ENCODE assay signal across 28 cellular contexts in the genomic region with DNA sequence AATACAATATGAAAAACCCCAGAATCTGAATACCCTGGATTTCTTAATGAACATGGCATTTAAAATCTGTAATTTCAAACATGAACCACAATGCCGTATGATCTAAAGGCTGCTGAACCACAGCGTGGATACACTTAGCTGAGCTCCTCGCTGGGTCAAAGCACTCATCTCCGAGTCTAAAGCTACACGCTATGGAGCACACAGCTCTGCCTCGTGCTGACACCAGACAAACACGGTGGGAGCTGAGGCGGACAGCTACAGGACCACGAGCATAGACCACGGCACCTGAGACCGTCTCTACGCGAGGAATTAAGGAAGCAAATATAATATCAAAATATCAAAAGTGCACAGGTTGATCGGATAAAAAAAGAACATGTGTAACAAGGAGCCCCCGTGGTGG. TPM values are rescaled to one million over a fixed set of nuclear protein-coding genes. Genes with fewer than 3 reads are reported as not detected.
DNase-seq lines count a peak whose midpoint lies in the region; ATAC-seq and TF ChIP-seq lines count a peak whose summit lies in the region.
"Had no signal": no experiment of that assay in that cellular context is flagged by ENCODE, and none has a peak within 500 bp of the region (broad histone marks: within the 10 kb centered on the region; RNA-seq: fewer than 3 reads in every experiment).

No MANE protein-coding gene starts in this region.

- no peak for ATAC-seq in activated T-cell treated with anti-CD3 and anti-CD28 coated beads, Interleukin-2, amount 50 U/mL, for 72 hours (replicated peaks in 1 of 2)
- ATAC-seq in activated T-cell treated with anti-CD3 and anti-CD28 coated beads, Interleukin-2, amount 50 U/mL, for 4 hours = no peak
- ATAC-seq in effector memory CD8-positive, alpha-beta T cell (replicated peaks) = no peak
- ATAC-seq: gastroesophageal sphincter had no signal

- H3K9me3 Mint-ChIP-seq in activated T-cell treated with anti-CD3 and anti-CD28 coated beads, Interleukin-2, amount 50 U/mL, for 72 hours = no peaks in the 10 kb centered on the region
- no peaks in the 10 kb centered on the region for H3K9me3 Mint-ChIP-seq in activated T-cell treated with anti-CD3 and anti-CD28 coated beads, Interleukin-2, amount 50 U/mL, for 4 hours
- H3K9me3 Mint-ChIP-seq in effector memory CD8-positive, alpha-beta T cell = no peaks in the 10 kb centered on the region

- TF ChIP-seq CTCF in RWPE1 (conservative IDR thresholded peaks at IDR 0.05; ENCODE audit: low read depth) (no peak), spleen (IDR thresholded peaks at IDR 0.05 in 8 of 11, conservative IDR thresholded peaks at IDR 0.05 in 3 of 11) (no peak)

- H3K4me3 Mint-ChIP-seq in activated T-cell treated with anti-CD3 and anti-CD28 coated beads, Interleukin-2, amount 50 U/mL, for 72 hours = no peak overlapping the region
- H3K4me3 Mint-ChIP-seq in activated T-cell treated with anti-CD3 and anti-CD28 coated beads, Interleukin-2, amount 50 U/mL, for 4 hours = no peak overlapping the region
- peak overlapping the region; percentile 68 to 70 for H3K4me3 Mint-ChIP-seq in effector memory CD8-positive, alpha-beta T cell

- WGBS in spleen, 5 donors = 82 to 96% (median 93%) methylated on average over 15 of the region's 15 CpGs

- intact Hi-C loops in spleen (cut with DNase I; ENCODE audit: low total_unique reads) = no loop called here

- no peaks in the 10 kb centered on the region for H3K27me3 ChIP-seq in spleen (replicated peaks in 1 of 7)
- H3K27me3 ChIP-seq: gastroesophageal sphincter, Peyer's patch had no signal

- H3K27ac Mint-ChIP-seq in activated T-cell treated with anti-CD3 and anti-CD28 coated beads, Interleukin-2, amount 50 U/mL, for 72 hours = peak overlapping the region; percentile 88
- peak overlapping the region; percentile 82 to 91 for H3K27ac Mint-ChIP-seq in effector memory CD8-positive, alpha-beta T cell

- H3K9me3 ChIP-seq in spleen = no peaks in the 10 kb centered on the region
- H3K9me3 ChIP-seq: Caco-2, gastroesophageal sphincter, Peyer's patch had no signal

- peaks cover 12 to 49% (median 30%) of the 10 kb centered on the region in 6 donors for H3K4me1 ChIP-seq in spleen
- H3K4me1 ChIP-seq: Caco-2 had no signal

- peaks cover 24% of the 10 kb centered on the region for H3K4me1 Mint-ChIP-seq in activated T-cell treated with anti-CD3 and anti-CD28 coated beads, Interleukin-2, amount 50 U/mL, for 72 hours (ENCODE audit: low read depth)
- H3K4me1 Mint-ChIP-seq in activated T-cell treated with anti-CD3 and anti-CD28 coated beads, Interleukin-2, amount 50 U/mL, for 4 hours (ENCODE audit: low read depth) = peaks cover 28% of the 10 kb centered on the region
- H3K4me1 Mint-ChIP-seq in effector memory CD8-positive, alpha-beta T cell (ENCODE audit: low read depth in 2 of 2) = peaks cover 24 to 26% of the 10 kb centered on the region in 2 donors

- H3K36me3 Mint-ChIP-seq in activated T-cell treated with anti-CD3 and anti-CD28 coated beads, Interleukin-2, amount 50 U/mL, for 72 hours (ENCODE audit: insufficient read depth in 2 of 2) = peaks cover 2 to 10% of the 10 kb centered on the region in 2 donors
- H3K36me3 Mint-ChIP-seq in activated T-cell treated with anti-CD3 and anti-CD28 coated beads, Interleukin-2, amount 50 U/mL, for 4 hours (ENCODE audit: insufficient read depth) = peaks cover 37% of the 10 kb centered on the region
- H3K36me3 Mint-ChIP-seq in effector memory CD8-positive, alpha-beta T cell (ENCODE audit: insufficient read depth) = peaks cover 24% of the 10 kb centered on the region

- H3K27me3 Mint-ChIP-seq in activated T-cell treated with anti-CD3 and anti-CD28 coated beads, Interleukin-2, amount 50 U/mL, for 72 hours (ENCODE audit: low read depth) = no peaks in the 10 kb centered on the region
- H3K27me3 Mint-ChIP-seq in activated T-cell treated with anti-CD3 and anti-CD28 coated beads, Interleukin-2, amount 50 U/mL, for 4 hours (ENCODE audit: low read depth) = no peaks in the 10 kb centered on the region
- H3K27me3 Mint-ChIP-seq in effector memory CD8-positive, alpha-beta T cell = no peaks in the 10 kb centered on the region
- H3K27me3 Mint-ChIP-seq: activated naive CD8-positive, alpha-beta T cell had no signal

- CTCF ChIA-PET in RWPE1 (lab: Yijun Ruan, JAX) = interaction anchor here (1.4 kb wide), 1 partner anchor 52 kb away, joined by 5 read pairs; no protein-coding TSS in a partner anchor

- POLR2A ChIA-PET in RWPE1 (lab: Yijun Ruan, JAX; ENCODE audit: low non-redundant PET) = no interaction called here

- peaks cover 0 to 93% (median 57%) of the 10 kb centered on the region in 6 donors for H3K36me3 ChIP-seq in spleen

- peak overlapping the region; percentile 99 for H3K27ac ChIP-seq in RWPE1
- H3K27ac ChIP-seq in spleen = peak overlapping the region in 5 of 8 donors; percentile 66 to 84 (median 74)
- H3K27ac ChIP-seq: gastroesophageal sphincter had no signal

- no peak for TF ChIP-seq POLR2A in spleen (IDR thresholded peaks at IDR 0.05)

- H3K4me3 ChIP-seq in spleen = no peak overlapping the region
- H3K4me3 ChIP-seq: gastroesophageal sphincter, Peyer's patch, skin epidermis had no signal

- no peak for DNase-seq in activated T-cell treated with anti-CD3 and anti-CD28 coated beads, Interleukin-2, amount 50 U/mL, for 72 hours
- DNase-seq in activated T-cell treated with anti-CD3 and anti-CD28 coated beads, Interleukin-2, amount 50 U/mL, for 4 hours = no peak
- DNase-seq in RWPE1 (ENCODE audit: low spot score) (no peak), spleen (no peak), HK-2 (ENCODE audit: unreplicated experiment) (no peak), putamen (ENCODE audit: low spot score) (no peak)
- no peak for DNase-seq in effector memory CD8-positive, alpha-beta T cell
- DNase-seq in NK-92 treated with Interleukin-12 subunit alpha and Interleukin-12 subunit beta, amount 100 ng/mL, for 24 hours (lab: John Stamatoyannopoulos, UW) = no peak
- DNase-seq: activated CD4-positive, CD25-positive, alpha-beta regulatory T cell treated with anti-CD3 and anti-CD28 coated beads, Interleukin-2, amount 50 U/mL, for 72 hours; Caco-2; caudate nucleus; dermis blood vessel endothelial cell; DMS79; GF-D8; HCEC 1CT; hippocampal formation; mesenchymal stem cell; NCI-H1105 treated with DMSO at 0.1 percent for 48 hours; NCI-H2029 treated with DMSO at 0.1 percent for 48 hours; NCI-H526 treated with DMSO at 0.1 percent for 48 hours; nucleus accumbens; Peyer's patch; stimulated activated CD4-positive, alpha-beta T cell treated with anti-CD3 and anti-CD28 coated beads, Interleukin-1b, Interleukin-23, amount 100 ng/mL, for 48 hours; stimulated activated CD8-positive, alpha-beta memory T cell treated with anti-CD3 and anti-CD28 coated beads, Interleukin-4, amount 100 ng/mL, for 48 hours; trophoblast cell had no signal

RNA-seq across cellular contexts. Expression of a gene that starts 42.8 kb away (rescaled TPM):
- total RNA-seq in activated T-cell treated with anti-CD3 and anti-CD28 coated beads, Interleukin-2, amount 50 U/mL, for 72 hours = 10 to 100 TPM; 12.2 to 14.9 TPM
- total RNA-seq in activated T-cell treated with anti-CD3 and anti-CD28 coated beads, Interleukin-2, amount 50 U/mL, for 4 hours = 10 to 100 TPM; 12.8 to 14.6 (median 14.5) TPM
- 10 to 100 TPM in 6 of 7 donors, 1 to 10 TPM in 1; 10.0 to 14.6 (median 12.1) TPM for total RNA-seq in spleen
- 1 to 10 TPM; 6.1 to 7.9 (median 6.4) TPM for polyA plus RNA-seq in spleen

RNA-seq across cellular contexts. Expression of a gene that starts 51.9 kb away (rescaled TPM):
- total RNA-seq in activated T-cell treated with anti-CD3 and anti-CD28 coated beads, Interleukin-2, amount 50 U/mL, for 72 hours = 10 to 100 TPM; 15.4 to 15.5 TPM
- 10 to 100 TPM; 29.3 to 32.3 (median 30.1) TPM for total RNA-seq in activated T-cell treated with anti-CD3 and anti-CD28 coated beads, Interleukin-2, amount 50 U/mL, for 4 hours
- total RNA-seq in spleen = 10 to 100 TPM; 30.6 to 55.7 (median 36.8) TPM
- polyA plus RNA-seq in spleen = 10 to 100 TPM in 2 of 3 donors, 1 to 10 TPM in 1; 9.4 to 12.0 (median 11.7) TPM

Comparison
In these comparisons a context has a peak if more than half of its experiments do, and no peak if none do; other contexts are left out.
1. H3K4me3 Mint-ChIP-seq: peak in effector memory CD8-positive, alpha-beta T cell (2 of 2); none in activated T-cell treated with anti-CD3 and anti-CD28 coated beads, Interleukin-2, amount 50 U/mL, for 72 hours (0 of 2) and activated T-cell treated with anti-CD3 and anti-CD28 coated beads, Interleukin-2, amount 50 U/mL, for 4 hours (single experiment).